In genomic region chr2:235078914-235079472, GRCh38 we compare ENCODE assay signal across 1 cellular context.
A peak's percentile ranks its signal among the peaks of the same experiment; 100 is the strongest.
TF ChIP-seq lines count a peak whose summit lies in the region.

No MANE protein-coding gene starts in this region.

TF ChIP-seq in HepG2, 621 proteins besides CTCF, POLR2A, EP300 and RAD21 (continued from another document and continues in another):
- TF ChIP-seq, protein P1, sequence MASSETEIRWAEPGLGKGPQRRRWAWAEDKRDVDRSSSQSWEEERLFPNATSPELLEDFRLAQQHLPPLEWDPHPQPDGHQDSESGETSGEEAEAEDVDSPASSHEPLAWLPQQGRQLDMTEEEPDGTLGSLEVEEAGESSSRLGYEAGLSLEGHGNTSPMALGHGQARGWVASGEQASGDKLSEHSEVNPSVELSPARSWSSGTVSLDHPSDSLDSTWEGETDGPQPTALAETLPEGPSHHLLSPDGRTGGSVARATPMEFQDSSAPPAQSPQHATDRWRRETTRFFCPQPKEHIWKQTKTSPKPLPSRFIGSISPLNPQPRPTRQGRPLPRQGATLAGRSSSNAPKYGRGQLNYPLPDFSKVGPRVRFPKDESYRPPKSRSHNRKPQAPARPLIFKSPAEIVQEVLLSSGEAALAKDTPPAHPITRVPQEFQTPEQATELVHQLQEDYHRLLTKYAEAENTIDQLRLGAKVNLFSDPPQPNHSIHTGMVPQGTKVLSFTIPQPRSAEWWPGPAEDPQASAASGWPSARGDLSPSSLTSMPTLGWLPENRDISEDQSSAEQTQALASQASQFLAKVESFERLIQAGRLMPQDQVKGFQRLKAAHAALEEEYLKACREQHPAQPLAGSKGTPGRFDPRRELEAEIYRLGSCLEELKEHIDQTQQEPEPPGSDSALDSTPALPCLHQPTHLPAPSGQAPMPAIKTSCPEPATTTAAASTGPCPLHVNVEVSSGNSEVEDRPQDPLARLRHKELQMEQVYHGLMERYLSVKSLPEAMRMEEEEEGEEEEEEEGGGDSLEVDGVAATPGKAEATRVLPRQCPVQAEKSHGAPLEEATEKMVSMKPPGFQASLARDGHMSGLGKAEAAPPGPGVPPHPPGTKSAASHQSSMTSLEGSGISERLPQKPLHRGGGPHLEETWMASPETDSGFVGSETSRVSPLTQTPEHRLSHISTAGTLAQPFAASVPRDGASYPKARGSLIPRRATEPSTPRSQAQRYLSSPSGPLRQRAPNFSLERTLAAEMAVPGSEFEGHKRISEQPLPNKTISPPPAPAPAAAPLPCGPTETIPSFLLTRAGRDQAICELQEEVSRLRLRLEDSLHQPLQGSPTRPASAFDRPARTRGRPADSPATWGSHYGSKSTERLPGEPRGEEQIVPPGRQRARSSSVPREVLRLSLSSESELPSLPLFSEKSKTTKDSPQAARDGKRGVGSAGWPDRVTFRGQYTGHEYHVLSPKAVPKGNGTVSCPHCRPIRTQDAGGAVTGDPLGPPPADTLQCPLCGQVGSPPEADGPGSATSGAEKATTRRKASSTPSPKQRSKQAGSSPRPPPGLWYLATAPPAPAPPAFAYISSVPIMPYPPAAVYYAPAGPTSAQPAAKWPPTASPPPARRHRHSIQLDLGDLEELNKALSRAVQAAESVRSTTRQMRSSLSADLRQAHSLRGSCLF (CRISPR knock-in tag; IDR thresholded peaks at IDR 0.05; ENCODE audit: borderline replicate concordance): no peak
- TF ChIP-seq PAF1 (CRISPR knock-in tag; IDR thresholded peaks at IDR 0.05) (no peak), ATF7 (IDR thresholded peaks at IDR 0.05) (peak; percentile 25; the same call in 1 of the 2 replicates), ATF7 (CRISPR knock-in tag; IDR thresholded peaks at IDR 0.05) (no peak), ISX (CRISPR knock-in tag; conservative IDR thresholded peaks at IDR 0.05) (no peak), IKZF1 (IDR thresholded peaks at IDR 0.05) (peak; percentile 99), CAMTA2 (CRISPR knock-in tag; IDR thresholded peaks at IDR 0.05; ENCODE audit: borderline replicate concordance) (no peak), ZNF773 (CRISPR knock-in tag; IDR thresholded peaks at IDR 0.05; ENCODE audit: borderline replicate concordance) (no peak), ZNF747 (CRISPR knock-in tag; IDR thresholded peaks at IDR 0.05; ENCODE audit: borderline replicate concordance) (no peak), BRD4 (CRISPR knock-in tag; IDR thresholded peaks at IDR 0.05) (no peak), KDM3A (CRISPR knock-in tag; IDR thresholded peaks at IDR 0.05; ENCODE audit: low read depth) (no peak), ATF3 (CRISPR knock-in tag; IDR thresholded peaks at IDR 0.05) (no peak), RAD51 (IDR thresholded peaks at IDR 0.05; ENCODE audit: borderline replicate concordance) (peak; percentile 30; the same call in 1 of the 2 replicates), TFE3 (CRISPR knock-in tag; IDR thresholded peaks at IDR 0.05) (no peak), HDAC2 (CRISPR knock-in tag; IDR thresholded peaks at IDR 0.05) (no peak), ARID4A (CRISPR knock-in tag; IDR thresholded peaks at IDR 0.05; ENCODE audit: borderline replicate concordance) (no peak), FOXA3 (CRISPR knock-in tag; IDR thresholded peaks at IDR 0.05) (no peak), ZSCAN29 (CRISPR knock-in tag; conservative IDR thresholded peaks at IDR 0.05) (no peak), ZBTB7A (CRISPR knock-in tag; IDR thresholded peaks at IDR 0.05) (0 out of 2 replicates have a peak, but pooled peaks have one; percentile 31), NFE2 (CRISPR knock-in tag; IDR thresholded peaks at IDR 0.05) (no peak), ZNF703 (CRISPR knock-in tag; IDR thresholded peaks at IDR 0.05; ENCODE audit: borderline replicate concordance) (no peak), ZNF562 (CRISPR knock-in tag; IDR thresholded peaks at IDR 0.05; ENCODE audit: borderline replicate concordance) (no peak), HNRNPH1 (optimal IDR thresholded peaks at IDR 0.05; ENCODE audit: low read depth, low read length) (no peak), RBM39 (IDR thresholded peaks at IDR 0.05; ENCODE audit: low read depth, low read length, poor library complexity, severe bottlenecking) (no peak), FOXK2 (IDR thresholded peaks at IDR 0.05) (peak; percentile 61), XBP1 (CRISPR knock-in tag; IDR thresholded peaks at IDR 0.05) (no peak), ZNF577 (CRISPR knock-in tag; IDR thresholded peaks at IDR 0.05; ENCODE audit: borderline replicate concordance, low read depth) (no peak), KLF13 (CRISPR knock-in tag; IDR thresholded peaks at IDR 0.05) (no peak), NFE2L1 (CRISPR knock-in tag; IDR thresholded peaks at IDR 0.05; ENCODE audit: borderline replicate concordance) (no peak), SETDB1 (CRISPR knock-in tag; IDR thresholded peaks at IDR 0.05; ENCODE audit: borderline replicate concordance) (no peak), ZNF280B (CRISPR knock-in tag; IDR thresholded peaks at IDR 0.05; ENCODE audit: borderline replicate concordance) (no peak), NBN (conservative IDR thresholded peaks at IDR 0.05) (peak; percentile 100), ZNF432 (CRISPR knock-in tag; IDR thresholded peaks at IDR 0.05; ENCODE audit: borderline replicate concordance) (no peak), ZBTB3 (CRISPR knock-in tag; IDR thresholded peaks at IDR 0.05; ENCODE audit: borderline replicate concordance, low read depth) (no peak), SIX4 (CRISPR knock-in tag; IDR thresholded peaks at IDR 0.05) (no peak), ATF6 (CRISPR knock-in tag; conservative IDR thresholded peaks at IDR 0.05) (no peak), KDM1A (CRISPR knock-in tag; IDR thresholded peaks at IDR 0.05) (no peak), ZFP91 (CRISPR knock-in tag; IDR thresholded peaks at IDR 0.05; ENCODE audit: borderline replicate concordance) (no peak), NONO (IDR thresholded peaks at IDR 0.05) (peak; percentile 41; the same call in 1 of the 2 replicates), NONO (CRISPR knock-in tag; conservative IDR thresholded peaks at IDR 0.05) (no peak), TCF7L2 (IDR thresholded peaks at IDR 0.05; ENCODE audit: low read depth, low read length) (no peak), NFRKB (IDR thresholded peaks at IDR 0.05) (peak; percentile 65; the same call in 1 of the 2 replicates)
- TF ChIP-seq, protein P2, sequence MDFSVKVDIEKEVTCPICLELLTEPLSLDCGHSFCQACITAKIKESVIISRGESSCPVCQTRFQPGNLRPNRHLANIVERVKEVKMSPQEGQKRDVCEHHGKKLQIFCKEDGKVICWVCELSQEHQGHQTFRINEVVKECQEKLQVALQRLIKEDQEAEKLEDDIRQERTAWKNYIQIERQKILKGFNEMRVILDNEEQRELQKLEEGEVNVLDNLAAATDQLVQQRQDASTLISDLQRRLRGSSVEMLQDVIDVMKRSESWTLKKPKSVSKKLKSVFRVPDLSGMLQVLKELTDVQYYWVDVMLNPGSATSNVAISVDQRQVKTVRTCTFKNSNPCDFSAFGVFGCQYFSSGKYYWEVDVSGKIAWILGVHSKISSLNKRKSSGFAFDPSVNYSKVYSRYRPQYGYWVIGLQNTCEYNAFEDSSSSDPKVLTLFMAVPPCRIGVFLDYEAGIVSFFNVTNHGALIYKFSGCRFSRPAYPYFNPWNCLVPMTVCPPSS (IDR thresholded peaks at IDR 0.05): peak; percentile 94; the same call in 1 of the 2 replicates
- TF ChIP-seq, protein P3, sequence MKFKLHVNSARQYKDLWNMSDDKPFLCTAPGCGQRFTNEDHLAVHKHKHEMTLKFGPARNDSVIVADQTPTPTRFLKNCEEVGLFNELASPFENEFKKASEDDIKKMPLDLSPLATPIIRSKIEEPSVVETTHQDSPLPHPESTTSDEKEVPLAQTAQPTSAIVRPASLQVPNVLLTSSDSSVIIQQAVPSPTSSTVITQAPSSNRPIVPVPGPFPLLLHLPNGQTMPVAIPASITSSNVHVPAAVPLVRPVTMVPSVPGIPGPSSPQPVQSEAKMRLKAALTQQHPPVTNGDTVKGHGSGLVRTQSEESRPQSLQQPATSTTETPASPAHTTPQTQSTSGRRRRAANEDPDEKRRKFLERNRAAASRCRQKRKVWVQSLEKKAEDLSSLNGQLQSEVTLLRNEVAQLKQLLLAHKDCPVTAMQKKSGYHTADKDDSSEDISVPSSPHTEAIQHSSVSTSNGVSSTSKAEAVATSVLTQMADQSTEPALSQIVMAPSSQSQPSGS (CRISPR knock-in tag; IDR thresholded peaks at IDR 0.05): no peak
- TF ChIP-seq, protein P4, sequence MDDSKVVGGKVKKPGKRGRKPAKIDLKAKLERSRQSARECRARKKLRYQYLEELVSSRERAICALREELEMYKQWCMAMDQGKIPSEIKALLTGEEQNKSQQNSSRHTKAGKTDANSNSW (CRISPR knock-in tag; IDR thresholded peaks at IDR 0.05; ENCODE audit: borderline replicate concordance): no peak
